ENCODE assay signal across 19 cellular contexts in the genomic region with DNA sequence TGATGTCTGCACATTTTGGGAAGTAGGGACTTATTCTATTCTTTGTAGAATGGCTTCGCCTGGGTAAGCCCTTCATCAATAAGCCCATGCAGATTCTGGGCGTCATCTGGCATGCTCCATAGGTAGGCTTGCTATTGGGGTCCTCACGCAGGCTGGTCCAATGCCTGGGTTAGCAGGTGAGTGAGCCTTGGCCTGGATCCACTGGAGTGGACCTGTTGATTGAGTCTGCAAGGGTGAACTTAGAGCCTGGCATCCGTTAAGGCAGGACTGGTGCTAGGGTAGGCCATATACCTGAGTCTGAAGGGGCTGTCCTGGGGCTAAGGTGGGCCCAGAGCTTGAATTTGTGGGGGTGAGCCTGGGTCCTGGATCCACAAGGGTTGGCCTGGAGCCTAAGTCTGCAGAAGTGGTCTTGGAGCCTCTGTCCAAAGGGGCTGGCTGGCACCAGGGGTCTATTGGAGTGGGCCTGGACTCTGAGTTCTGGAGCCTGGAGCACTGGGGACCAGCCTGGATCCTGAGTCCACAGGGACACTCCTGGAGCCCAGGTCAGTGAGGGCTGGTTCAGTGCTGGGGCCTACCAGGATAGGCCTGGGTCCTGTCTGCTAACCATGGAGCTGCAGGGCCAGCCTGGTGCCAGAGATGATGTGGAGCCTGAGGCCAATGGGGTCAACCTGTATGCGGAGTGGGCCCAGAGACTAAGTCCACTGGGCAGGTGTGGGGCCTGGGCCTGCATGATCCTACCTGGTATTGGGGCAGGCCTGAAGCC.
"Had no signal": no experiment of that assay in that cellular context is flagged by ENCODE, and none has a peak within 500 bp of the region (broad histone marks: within the 10 kb centered on the region; RNA-seq: fewer than 3 reads in every experiment).

No MANE protein-coding gene starts in this region.

- H3K4me3 Mint-ChIP-seq: activated CD4-positive, alpha-beta memory T cell treated with anti-CD3 and anti-CD28 coated beads for 36 hours; activated CD4-positive, alpha-beta T cell treated with anti-CD3 and anti-CD28 coated beads for 36 hours; activated naive CD4-positive, alpha-beta T cell treated with anti-CD3 and anti-CD28 coated beads, Interleukin-2, amount 50 U/mL, for 24 hours; activated T-cell treated with anti-CD3 and anti-CD28 coated beads, Interleukin-2, amount 50 U/mL, for 24 hours; mesothelial cell of epicardium; nephron progenitor cell; stimulated activated effector memory CD8-positive, alpha-beta T cell treated with anti-CD3 and anti-CD28 coated beads, Interleukin-12 subunit alpha, Interleukin-12 subunit beta, amount 100 ng/mL, for 72 hours; WTC11 had no signal

- ATAC-seq: activated CD4-positive, alpha-beta T cell treated with anti-CD3 and anti-CD28 coated beads for 36 hours; esophagus mucosa; gastroesophageal sphincter; heart left ventricle; stimulated activated effector memory CD8-positive, alpha-beta T cell treated with anti-CD3 and anti-CD28 coated beads, Interleukin-12 subunit alpha, Interleukin-12 subunit beta, amount 100 ng/mL, for 72 hours; WTC11 had no signal

- H3K4me1 ChIP-seq: ascending aorta, gastroesophageal sphincter, heart left ventricle, right lobe of liver had no signal

- DNase-seq: activated CD4-positive, alpha-beta memory T cell treated with anti-CD3 and anti-CD28 coated beads for 36 hours; activated CD4-positive, alpha-beta T cell treated with anti-CD3 and anti-CD28 coated beads for 36 hours; activated T-cell treated with anti-CD3 and anti-CD28 coated beads, Interleukin-2, amount 50 U/mL, for 24 hours; cortex of kidney; effector CD4-positive, alpha-beta T cell; nephron progenitor cell; right lobe of liver; SK-N-SH; stimulated activated CD4-positive, alpha-beta T cell treated with anti-CD3 and anti-CD28 coated beads, Interleukin-4, amount 100 ng/mL, for 24 hours had no signal

- H3K36me3 ChIP-seq: ascending aorta, gastroesophageal sphincter, heart left ventricle, right lobe of liver, thoracic aorta had no signal

- H3K4me3 ChIP-seq: ascending aorta, gastroesophageal sphincter, heart left ventricle, lung, right lobe of liver, thoracic aorta had no signal

- H3K27ac Mint-ChIP-seq: activated CD4-positive, alpha-beta memory T cell treated with anti-CD3 and anti-CD28 coated beads for 36 hours; activated CD4-positive, alpha-beta T cell treated with anti-CD3 and anti-CD28 coated beads for 36 hours; activated naive CD4-positive, alpha-beta T cell treated with anti-CD3 and anti-CD28 coated beads, Interleukin-2, amount 50 U/mL, for 24 hours; activated T-cell treated with anti-CD3 and anti-CD28 coated beads, Interleukin-2, amount 50 U/mL, for 24 hours; mesothelial cell of epicardium; nephron progenitor cell; stimulated activated effector memory CD8-positive, alpha-beta T cell treated with anti-CD3 and anti-CD28 coated beads, Interleukin-12 subunit alpha, Interleukin-12 subunit beta, amount 100 ng/mL, for 72 hours; WTC11 had no signal

- H3K9ac ChIP-seq: SK-N-SH had no signal

- H3K4me1 Mint-ChIP-seq: activated CD4-positive, alpha-beta T cell treated with anti-CD3 and anti-CD28 coated beads for 36 hours; activated naive CD4-positive, alpha-beta T cell treated with anti-CD3 and anti-CD28 coated beads, Interleukin-2, amount 50 U/mL, for 24 hours; mesothelial cell of epicardium; nephron progenitor cell; stimulated activated effector memory CD8-positive, alpha-beta T cell treated with anti-CD3 and anti-CD28 coated beads, Interleukin-12 subunit alpha, Interleukin-12 subunit beta, amount 100 ng/mL, for 72 hours had no signal

- H3K27me3 ChIP-seq: ascending aorta, gastroesophageal sphincter, right lobe of liver had no signal

- H3K36me3 Mint-ChIP-seq: activated CD4-positive, alpha-beta memory T cell treated with anti-CD3 and anti-CD28 coated beads for 36 hours; mesothelial cell of epicardium; stimulated activated effector memory CD8-positive, alpha-beta T cell treated with anti-CD3 and anti-CD28 coated beads, Interleukin-12 subunit alpha, Interleukin-12 subunit beta, amount 100 ng/mL, for 72 hours had no signal

- H3K27me3 Mint-ChIP-seq: activated CD4-positive, alpha-beta memory T cell treated with anti-CD3 and anti-CD28 coated beads for 36 hours; activated CD4-positive, alpha-beta T cell treated with anti-CD3 and anti-CD28 coated beads for 36 hours; activated naive CD4-positive, alpha-beta T cell treated with anti-CD3 and anti-CD28 coated beads, Interleukin-2, amount 50 U/mL, for 24 hours; activated T-cell treated with anti-CD3 and anti-CD28 coated beads, Interleukin-2, amount 50 U/mL, for 24 hours had no signal

- H3K9me3 ChIP-seq: right lobe of liver had no signal

- H3K4me2 ChIP-seq: SK-N-SH had no signal

- H3K27ac ChIP-seq: ascending aorta, gastroesophageal sphincter, heart left ventricle, right lobe of liver, thoracic aorta had no signal
